15 cellular contexts compared by ENCODE assay signal in genomic region chr1:11229178-11229577, GRCh38. TPM values are rescaled to one million over a fixed set of nuclear protein-coding genes. Genes with fewer than 3 reads are reported as not detected.
"Had no signal": no experiment of that assay in that cellular context is flagged by ENCODE, and none has a peak within 500 bp of the region (broad histone marks: within the 10 kb centered on the region; RNA-seq: fewer than 3 reads in every experiment).

No MANE protein-coding gene starts in this region.

- H3K27me3 ChIP-seq: adrenal gland, foreskin keratinocyte, neutrophil, right atrium auricular region, tibial artery, uterus had no signal

- H3K4me3 Mint-ChIP-seq: naive thymus-derived CD4-positive, alpha-beta T cell had no signal

- H3K4me1 ChIP-seq: adrenal gland, foreskin keratinocyte, right atrium auricular region, tibial artery, uterus had no signal

- H3K4me3 ChIP-seq: adrenal gland, lung, right atrium auricular region, skin epidermis, tibial artery, uterus had no signal

- H3K36me3 ChIP-seq: uterus had no signal

- H3K27ac ChIP-seq: adrenal gland, foreskin keratinocyte, neutrophil, right atrium auricular region, skin epidermis, tibial artery, uterus had no signal

- ATAC-seq: foreskin keratinocyte; left colon; naive thymus-derived CD4-positive, alpha-beta T cell had no signal

- DNase-seq: activated CD4-positive, alpha-beta T cell treated with anti-CD3 and anti-CD28 coated beads, Interleukin-2, amount 50 U/mL, for 1 hour; activated CD8-positive, alpha-beta memory T cell treated with anti-CD3 and anti-CD28 coated beads, Interleukin-2, amount 50 U/mL, for 4 hours; activated naive CD4-positive, alpha-beta T cell; adrenal gland; foreskin keratinocyte; head of caudate nucleus; left colon; naive thymus-derived CD4-positive, alpha-beta T cell; stimulated activated CD4-positive, alpha-beta T cell treated with anti-CD3 and anti-CD28 coated beads, Interleukin-4, amount 100 ng/mL, for 4 hours; tibial artery; uterus had no signal

- H3K9me3 ChIP-seq: adrenal gland, neutrophil, right atrium auricular region, tibial artery, uterus had no signal

- H3K27me3 Mint-ChIP-seq: naive thymus-derived CD4-positive, alpha-beta T cell had no signal

RNA-seq across cellular contexts. Expression of gene ANGPTL7, which starts 40.0 kb away (rescaled TPM):
- total RNA-seq: foreskin keratinocyte; naive thymus-derived CD4-positive, alpha-beta T cell had no signal
- polyA plus RNA-seq: foreskin keratinocyte; naive thymus-derived CD4-positive, alpha-beta T cell had no signal
